8 cellular contexts compared by ENCODE assay signal in the genomic region with DNA sequence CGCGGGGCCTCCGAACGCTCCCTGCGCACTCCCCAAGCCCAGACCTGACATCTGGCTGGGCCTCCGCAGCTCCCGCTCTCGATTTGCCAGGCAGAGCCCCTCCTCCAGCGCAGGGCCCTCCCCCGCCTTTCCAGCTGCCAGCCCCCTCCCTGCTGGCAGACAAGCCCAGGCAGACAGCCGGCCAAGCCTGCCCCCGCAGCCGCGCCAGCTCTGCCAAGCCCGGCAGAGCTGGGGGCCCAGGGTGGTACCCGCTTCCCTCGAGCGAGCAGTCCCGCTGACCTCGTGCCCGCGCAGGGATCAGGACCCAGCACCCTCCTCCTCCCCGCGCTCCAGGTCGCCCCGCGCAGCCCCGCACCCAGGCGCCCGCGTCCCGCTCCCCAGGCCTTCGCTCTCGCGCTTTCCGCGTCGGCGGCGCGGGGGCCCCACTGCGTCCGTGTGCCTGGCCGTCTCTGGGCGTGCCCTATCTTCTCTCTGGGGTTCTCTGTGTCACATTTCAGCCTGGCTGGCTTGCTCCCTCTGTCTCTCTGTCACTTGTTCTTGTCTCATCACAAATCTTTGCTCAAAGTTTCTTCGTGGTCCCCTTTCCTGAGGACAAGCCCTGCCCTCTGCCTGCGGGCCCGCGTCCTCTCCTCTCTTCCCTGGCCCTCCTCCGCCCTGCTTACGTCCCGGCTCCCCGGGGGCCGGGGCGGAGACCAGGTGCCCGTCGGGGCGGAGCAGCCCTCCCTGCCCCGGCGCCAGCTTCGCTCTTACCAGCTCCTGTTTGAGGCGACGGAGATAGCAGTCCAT. TPM values are rescaled to one million over a fixed set of nuclear protein-coding genes. Genes with fewer than 3 reads are reported as not detected.
DNase-seq lines count a peak whose midpoint lies in the region; ATAC-seq and TF ChIP-seq lines count a peak whose summit lies in the region.

No MANE protein-coding gene starts in this region.

- DNase-seq in A172 (ENCODE audit: low spot score) (peak; percentile 23), NCI-H1105 treated with DMSO at 0.1 percent for 48 hours (lab: John Stamatoyannopoulos, UW) (peak; percentile 88), UCSD-AML1 (lab: John Stamatoyannopoulos, UW; ENCODE audit: unreplicated experiment) (peak; percentile 37), coronary artery (ENCODE audit: low spot score) (peak; percentile 91), left lobe of liver (ENCODE audit: low spot score) (peak; percentile 64)
- peak in 2 of 3 experiments; percentile 11 to 42 for DNase-seq in stimulated activated CD4-positive, alpha-beta T cell treated with anti-CD3 and anti-CD28 coated beads, TNF-alpha, amount 100 ng/mL, for 24 hours (ENCODE audit: low read depth in 3 of 3)

- peak overlapping the region; percentile 79 for H3K4me3 ChIP-seq in coronary artery

- peak overlapping the region; percentile 93 to 95 for H3K27ac ChIP-seq in coronary artery

- TF ChIP-seq CTCF in coronary artery (IDR thresholded peaks at IDR 0.05): no peak

- peak; percentile 35 for ATAC-seq in HG02763 (IDR thresholded peaks at IDR 0.05; ENCODE audit: unreplicated experiment)
- ATAC-seq in left lobe of liver: peak; percentile 76

- TF ChIP-seq POLR2A in GM15510 (IDR thresholded peaks at IDR 0.05; ENCODE audit: borderline replicate concordance, extremely low read depth, insufficient read length): peak; percentile 29

RNA-seq across cellular contexts. Expression of a gene that starts 0.6 kb away (rescaled TPM):
- total RNA-seq in A172 (2014; rRNA removed; shearing (Covaris generic)): not detected in 2 replicates
- total RNA-seq in left lobe of liver: 1.1 TPM

RNA-seq across cellular contexts. Expression of a gene that starts 17.1 kb away (rescaled TPM):
- 23.3 and 28.5 TPM in 2 replicates for total RNA-seq in A172 (2014; rRNA removed; shearing (Covaris generic))
- total RNA-seq in left lobe of liver: 3.2 TPM

Comparison
In these comparisons a context has a peak if more than half of its experiments do, and no peak if none do; other contexts are left out.
1. Peak in every context shown above with its lines: DNase-seq, ATAC-seq, H3K4me3 ChIP-seq and H3K27ac ChIP-seq.
2. DNase-seq: peak in every context shown above with its lines; median percentile 91 in coronary artery; 88 in NCI-H1105 treated with DMSO at 0.1 percent for 48 hours; 64 in left lobe of liver; 37 in UCSD-AML1; 26 in stimulated activated CD4-positive, alpha-beta T cell treated with anti-CD3 and anti-CD28 coated beads, TNF-alpha, amount 100 ng/mL, for 24 hours; 23 in A172.